ENCODE assay signal across 1 cellular context in genomic region chr1:113846391-113847035, GRCh38.
TF ChIP-seq lines count a peak whose summit lies in the region.

No MANE protein-coding gene starts in this region.

TF ChIP-seq in WTC11, 78 proteins besides CTCF, POLR2A, EP300 and RAD21:
- no peak for TF ChIP-seq NFYB (CRISPR knock-in tag; conservative IDR thresholded peaks at IDR 0.05; ENCODE audit: low read depth)
- peak; percentile 94 for TF ChIP-seq ZNF317 (CRISPR knock-in tag; IDR thresholded peaks at IDR 0.05; ENCODE audit: borderline replicate concordance, low read depth)
